In genomic region chr19:45211751-45212381, GRCh38 we compare ENCODE assay signal across 18 cellular contexts. TPM values are rescaled to one million over a fixed set of nuclear protein-coding genes. Genes with fewer than 3 reads are reported as not detected.
DNase-seq lines count a peak whose midpoint lies in the region; ATAC-seq and TF ChIP-seq lines count a peak whose summit lies in the region.
"Had no signal": no experiment of that assay in that cellular context is flagged by ENCODE, and none has a peak within 500 bp of the region (broad histone marks: within the 10 kb centered on the region; RNA-seq: fewer than 3 reads in every experiment).

No MANE protein-coding gene starts in this region.

- no peak overlapping the region for H3K4me3 Mint-ChIP-seq in stimulated activated effector memory CD8-positive, alpha-beta T cell treated with anti-CD3 and anti-CD28 coated beads, Interleukin-12 subunit alpha, Interleukin-12 subunit beta, amount 100 ng/mL, for 72 hours
- H3K4me3 Mint-ChIP-seq: activated CD4-positive, alpha-beta memory T cell treated with anti-CD3 and anti-CD28 coated beads for 36 hours; stimulated activated naive CD8-positive, alpha-beta T cell treated with anti-CD3 and anti-CD28 coated beads, Interleukin-15, Interleukin-2, amounts not matched to agents 100 ng/mL and 50 ng/mL, for 24 hours; T-helper 1 cell treated with Interleukin-12 subunit alpha and Interleukin-12 subunit beta and Interleukin-4 antibody, amounts not matched to agents 30 μg/mL and 1 μg/mL, for 36 hours had no signal

- H2AFZ ChIP-seq in OCI-LY3 (ENCODE audit: low read depth, low read length): 0 out of 2 replicates have a peak overlapping the region, but pooled peaks have one; percentile 61

- H3K4me1 ChIP-seq in OCI-LY3 (ENCODE audit: low read length) (no peaks in the 10 kb centered on the region), liver (ENCODE audit: control insufficient read depth in 4 of 4, insufficient read depth in 4 of 4, low read length in 3 of 4) (peaks cover 0 to 6% (median 2%) of the 10 kb centered on the region in 4 donors)

- CTCF ChIA-PET in GM10248 (lab: Yijun Ruan, JAX): interaction anchor here (1.2 kb wide), 1 partner anchor 18 kb away, joined by 3 read pairs; no protein-coding TSS in a partner anchor

- H3K36me3 ChIP-seq in OCI-LY3 (replicated peaks; ENCODE audit: low read depth, low read length) (no peaks in the 10 kb centered on the region), liver (ENCODE audit: control insufficient read depth in 4 of 4, insufficient read depth in 3 of 4, low read depth in 1 of 4, low read length in 3 of 4) (no peaks in the 10 kb centered on the region)

- WGBS in liver: 62% methylated on average over 17 of the region's 17 CpGs

- peaks cover 7% of the 10 kb centered on the region for H3K4me1 Mint-ChIP-seq in stimulated activated effector memory CD8-positive, alpha-beta T cell treated with anti-CD3 and anti-CD28 coated beads, Interleukin-12 subunit alpha, Interleukin-12 subunit beta, amount 100 ng/mL, for 72 hours

- ATAC-seq in stimulated activated effector memory CD8-positive, alpha-beta T cell treated with anti-CD3 and anti-CD28 coated beads, Interleukin-12 subunit alpha, Interleukin-12 subunit beta, amount 100 ng/mL, for 72 hours: peak; percentile 40

- POLR2A ChIA-PET in GM10248 (lab: Yijun Ruan, JAX): no interaction called here

- TF ChIP-seq RAD21 in liver (IDR thresholded peaks at IDR 0.05): no peak

- no peaks in the 10 kb centered on the region for H3K9me3 Mint-ChIP-seq in stimulated activated effector memory CD8-positive, alpha-beta T cell treated with anti-CD3 and anti-CD28 coated beads, Interleukin-12 subunit alpha, Interleukin-12 subunit beta, amount 100 ng/mL, for 72 hours
- H3K9me3 Mint-ChIP-seq: activated CD4-positive, alpha-beta memory T cell treated with anti-CD3 and anti-CD28 coated beads for 36 hours; stimulated activated naive CD8-positive, alpha-beta T cell treated with anti-CD3 and anti-CD28 coated beads, Interleukin-15, Interleukin-2, amounts not matched to agents 100 ng/mL and 50 ng/mL, for 24 hours; T-helper 1 cell treated with Interleukin-12 subunit alpha and Interleukin-12 subunit beta and Interleukin-4 antibody, amounts not matched to agents 30 μg/mL and 1 μg/mL, for 36 hours had no signal

- DNase-seq in choroid plexus epithelial cell (ENCODE audit: low read depth): peak; percentile 7
- no peak for DNase-seq in stimulated activated effector memory CD8-positive, alpha-beta T cell treated with anti-CD3 and anti-CD28 coated beads, Interleukin-12 subunit alpha, Interleukin-12 subunit beta, amount 100 ng/mL, for 72 hours (ENCODE audit: low spot score in 2 of 2)
- DNase-seq in GM10248 (ENCODE audit: extremely low spot score): no peak
- no peak for DNase-seq in putamen (ENCODE audit: low spot score)
- DNase-seq in HK-2 (ENCODE audit: unreplicated experiment): no peak
- no peak for DNase-seq in coronary artery (ENCODE audit: low spot score)
- DNase-seq: activated CD4-positive, alpha-beta memory T cell treated with anti-CD3 and anti-CD28 coated beads for 36 hours; HCEC 1CT; hippocampal formation; midbrain had no signal

- H3K4me2 ChIP-seq in OCI-LY3 (ENCODE audit: low read length): no peak overlapping the region

- H3K27ac ChIP-seq in OCI-LY3 (ENCODE audit: low read length) (no peak overlapping the region), liver (ENCODE audit: low read depth in 1 of 2, low read length in 2 of 2) (no peak overlapping the region), coronary artery (peak overlapping the region in 1 of 2 donors; percentile 22)

- no peaks in the 10 kb centered on the region for H3K9me3 ChIP-seq in OCI-LY3 (ENCODE audit: insufficient read depth, low read length)
- no peaks in the 10 kb centered on the region for H3K9me3 ChIP-seq in liver (ENCODE audit: control insufficient read depth in 4 of 4, low read length in 3 of 4)

- TF ChIP-seq CTCF in OCI-LY3 (IDR thresholded peaks at IDR 0.05; ENCODE audit: low read depth, low read length): no peak
- no peak for TF ChIP-seq CTCF in choroid plexus epithelial cell (conservative IDR thresholded peaks at IDR 0.05; ENCODE audit: low read depth, low read length)
- no peak for TF ChIP-seq CTCF in liver (IDR thresholded peaks at IDR 0.05; ENCODE audit: low read depth, low read length, missing input control)
- TF ChIP-seq CTCF in GM10248 (IDR thresholded peaks at IDR 0.05; ENCODE audit: control extremely low read depth, extremely low read depth, low read depth, missing control alignments): no peak
- no peak for TF ChIP-seq CTCF in coronary artery (IDR thresholded peaks at IDR 0.05)

- no peaks in the 10 kb centered on the region for H4K20me1 ChIP-seq in OCI-LY3 (ENCODE audit: insufficient read depth, low read length)

- no peaks in the 10 kb centered on the region for H3K36me3 Mint-ChIP-seq in stimulated activated effector memory CD8-positive, alpha-beta T cell treated with anti-CD3 and anti-CD28 coated beads, Interleukin-12 subunit alpha, Interleukin-12 subunit beta, amount 100 ng/mL, for 72 hours
- H3K36me3 Mint-ChIP-seq: activated CD4-positive, alpha-beta memory T cell treated with anti-CD3 and anti-CD28 coated beads for 36 hours had no signal

- H3K27me3 ChIP-seq in OCI-LY3 (ENCODE audit: low read depth, low read length) (0 out of 2 replicates have a peak, but pooled peaks cover 5% of the 10 kb centered on the region), liver (ENCODE audit: control insufficient read depth in 4 of 4, insufficient read depth in 4 of 4, low read length in 3 of 4) (no peaks in the 10 kb centered on the region)

- no peak overlapping the region for H3K27ac Mint-ChIP-seq in stimulated activated effector memory CD8-positive, alpha-beta T cell treated with anti-CD3 and anti-CD28 coated beads, Interleukin-12 subunit alpha, Interleukin-12 subunit beta, amount 100 ng/mL, for 72 hours
- H3K27ac Mint-ChIP-seq: activated CD4-positive, alpha-beta memory T cell treated with anti-CD3 and anti-CD28 coated beads for 36 hours; CD14-positive monocyte; progenitor cell of endocrine pancreas; stimulated activated naive CD8-positive, alpha-beta T cell treated with anti-CD3 and anti-CD28 coated beads, Interleukin-15, Interleukin-2, amounts not matched to agents 100 ng/mL and 50 ng/mL, for 24 hours; T-helper 1 cell treated with Interleukin-12 subunit alpha and Interleukin-12 subunit beta and Interleukin-4 antibody, amounts not matched to agents 30 μg/mL and 1 μg/mL, for 36 hours had no signal

- H3K9ac ChIP-seq in OCI-LY3 (ENCODE audit: low read length) (no peak overlapping the region), liver (ENCODE audit: low read depth in 1 of 2, low read length in 2 of 2) (no peak overlapping the region)

- no peaks in the 10 kb centered on the region for H3K79me2 ChIP-seq in OCI-LY3 (ENCODE audit: low read length)

- H3K4me3 ChIP-seq in OCI-LY3 (ENCODE audit: low read length) (no peak overlapping the region), choroid plexus epithelial cell (ENCODE audit: low read depth, low read length) (no peak overlapping the region), liver (ENCODE audit: low read depth in 1 of 3, low read length in 3 of 3) (no peak overlapping the region), coronary artery (no peak overlapping the region)

TF ChIP-seq in liver, 16 proteins besides CTCF, POLR2A, EP300 and RAD21:
- TF ChIP-seq TAF1 (conservative IDR thresholded peaks at IDR 0.05) (no peak), FOXA2 (IDR thresholded peaks at IDR 0.05) (no peak), YY1 (IDR thresholded peaks at IDR 0.05) (no peak), RXRA (IDR thresholded peaks at IDR 0.05) (peak in 1 of 2 donors; percentile 19), NR2F2 (IDR thresholded peaks at IDR 0.05) (peak; percentile 97)

RNA-seq across cellular contexts. Expression of gene BLOC1S3, which starts 33.3 kb away (rescaled TPM):
- 1 to 10 TPM; 2.7 to 4.6 TPM for total RNA-seq in liver
- polyA plus RNA-seq in liver: 1 to 10 TPM; 4.1 to 4.3 TPM

RNA-seq across cellular contexts. Expression of gene EXOC3L2, which starts 33.3 kb away (rescaled TPM):
- 1 to 10 TPM; 4.0 to 7.3 TPM for total RNA-seq in liver
- polyA plus RNA-seq in liver: 1 to 10 TPM; 1.3 to 4.2 TPM
- total RNA-seq: activated CD4-positive, alpha-beta memory T cell treated with anti-CD3 and anti-CD28 coated beads for 36 hours; bronchial epithelial cell; OCI-LY7; progenitor cell of endocrine pancreas had no signal
- polyA plus RNA-seq: CD14-positive monocyte had no signal

RNA-seq across cellular contexts. Expression of gene TRAPPC6A, which starts 33.8 kb away (rescaled TPM):
- 10 to 100 TPM; 14.8 to 15.5 TPM for total RNA-seq in liver
- polyA plus RNA-seq in liver: 10 to 100 TPM; 41.7 to 52.2 TPM

RNA-seq across cellular contexts. Expression of gene MARK4, which starts 39.2 kb away (rescaled TPM):
- 1 to 10 TPM; 3.5 to 8.6 TPM for total RNA-seq in liver
- polyA plus RNA-seq in liver: 10 to 100 TPM in 1 of 2 donors, 1 to 10 TPM in 1; 3.5 to 11.1 TPM

RNA-seq across cellular contexts. Expression of gene NKPD1, which starts 51.1 kb away (rescaled TPM):
- total RNA-seq in liver: not detected
- polyA plus RNA-seq in liver: not detected
- polyA plus RNA-seq: CD14-positive monocyte had no signal
